Comparison of ENCODE assay signal across 10 cellular contexts in the genomic region with DNA sequence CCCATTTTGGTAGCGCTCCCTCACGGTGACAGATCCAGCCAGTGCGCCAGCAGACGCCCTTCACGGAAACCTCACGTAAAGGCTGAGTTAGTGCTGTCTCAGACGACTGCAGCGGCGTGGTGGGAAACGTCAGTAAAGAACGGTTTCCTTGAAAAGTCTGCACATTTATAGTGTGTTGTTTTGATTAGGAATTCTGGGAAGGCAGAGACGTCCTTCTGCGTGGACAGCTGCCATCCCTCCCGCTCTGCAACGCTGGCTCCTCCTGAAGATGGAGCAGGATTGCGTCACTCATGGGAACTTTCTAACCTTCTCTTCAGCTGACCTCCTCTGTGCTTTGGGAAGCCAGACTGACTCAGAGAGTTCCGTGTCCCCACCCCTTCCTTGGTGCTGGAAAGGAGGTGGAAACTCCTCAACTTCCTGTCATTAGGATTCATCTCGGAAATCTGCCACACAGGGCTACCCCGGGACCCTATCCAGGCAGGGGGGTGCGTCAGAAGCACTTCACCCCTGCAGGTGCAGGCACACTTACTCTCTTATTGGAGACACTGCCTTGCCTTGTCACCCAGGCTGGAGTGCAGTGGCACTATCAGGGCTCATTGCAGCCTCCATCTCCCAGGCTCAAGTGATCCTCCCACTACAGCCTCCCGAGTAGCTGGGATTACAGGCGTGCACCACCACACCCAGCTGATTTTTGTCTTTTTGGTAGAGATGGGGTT. TPM values are rescaled to one million over a fixed set of nuclear protein-coding genes. Genes with fewer than 3 reads are reported as not detected.
DNase-seq lines count a peak whose midpoint lies in the region; ATAC-seq and TF ChIP-seq lines count a peak whose summit lies in the region.
"Had no signal": no experiment of that assay in that cellular context is flagged by ENCODE, and none has a peak within 500 bp of the region (broad histone marks: within the 10 kb centered on the region; RNA-seq: fewer than 3 reads in every experiment).

No MANE protein-coding gene starts in this region.

- H3K4me3 ChIP-seq in Peyer's patch (no peak overlapping the region), uterus (peak overlapping the region in 1 of 2 donors; percentile 2)

- intact Hi-C loops in uterus (cut with DNase I; ENCODE audit: low total_unique reads), result no loop called here

- H3K36me3 ChIP-seq in Peyer's patch (no peaks in the 10 kb centered on the region), uterus (no peaks in the 10 kb centered on the region)

- DNase-seq in Peyer's patch (peak in 1 of 3 donors; percentile 75), fibroblast of gingiva (ENCODE audit: low read depth) (peak; percentile 94), mucosa of gallbladder (ENCODE audit: low spot score) (peak; percentile 79), uterus (peak; percentile 90 to 94), RPMI8226 (no peak)
- no peak for DNase-seq in stimulated activated naive CD4-positive, alpha-beta T cell treated with Interleukin-2 at 50 U/mL for 16 hours (lab: John Stamatoyannopoulos, UW)
- DNase-seq: activated naive CD4-positive, alpha-beta T cell treated with anti-CD3 and anti-CD28 coated beads, Interleukin-2, amount 50 U/mL, for 16 hours; NCI-H526; stimulated activated CD4-positive, alpha-beta T cell treated with anti-CD3 and anti-CD28 coated beads, Interleukin-12 subunit alpha, Interleukin-12 subunit beta, amount 100 ng/mL, for 4 hours had no signal

- no peaks in the 10 kb centered on the region for H3K9me3 ChIP-seq in Peyer's patch
- H3K9me3 ChIP-seq in uterus, result no peaks in the 10 kb centered on the region

- H3K27ac ChIP-seq in Peyer's patch, result peak overlapping the region; percentile 52 to 76 (median 64)
- H3K27ac ChIP-seq in uterus, result peak overlapping the region; percentile 78 to 80

- TF ChIP-seq POLR2A in Peyer's patch (IDR thresholded peaks at IDR 0.05), result peak in 1 of 2 donors; percentile 34
- peak in 1 of 2 donors; percentile 45 for TF ChIP-seq POLR2A in uterus (IDR thresholded peaks at IDR 0.05)

- no peaks in the 10 kb centered on the region for H3K27me3 ChIP-seq in Peyer's patch
- no peaks in the 10 kb centered on the region for H3K27me3 ChIP-seq in uterus

- ATAC-seq in GM19467 (IDR thresholded peaks at IDR 0.05; ENCODE audit: unreplicated experiment), result no peak

- H3K4me1 ChIP-seq in Peyer's patch (peaks cover 0 to 7% (median 1%) of the 10 kb centered on the region in 4 donors), uterus (no peaks in the 10 kb centered on the region)

- TF ChIP-seq CTCF in Peyer's patch (IDR thresholded peaks at IDR 0.05) (no peak), uterus (IDR thresholded peaks at IDR 0.05) (no peak)

RNA-seq across cellular contexts. Expression of a gene that starts 24.3 kb away (rescaled TPM):
- 100 to 1,000 TPM in 2 of 4 donors, 10 to 100 TPM in 2; 19.6 to 319 (median 84.3) TPM for total RNA-seq in Peyer's patch
- 117 TPM for total RNA-seq in mucosa of gallbladder
- total RNA-seq in uterus, result 100 to 1,000 TPM; 108 to 441 (median 190) TPM

Comparison
In these comparisons a context has a peak if more than half of its experiments do, and no peak if none do; other contexts are left out.
1. DNase-seq: peak in fibroblast of gingiva (single experiment), mucosa of gallbladder (single experiment) and uterus (2 of 2); none in stimulated activated naive CD4-positive, alpha-beta T cell treated with Interleukin-2 at 50 U/mL for 16 hours (single experiment) and RPMI8226 (single experiment).